Comparison of ENCODE assay signal across 8 cellular contexts in genomic region chr9:127770905-127771569, GRCh38. TPM values are rescaled to one million over a fixed set of nuclear protein-coding genes. Genes with fewer than 3 reads are reported as not detected.
DNase-seq lines count a peak whose midpoint lies in the region; ATAC-seq, FAIRE-seq and TF ChIP-seq lines count a peak whose summit lies in the region.

No MANE protein-coding gene starts in this region.

- peak; percentile 85 for ATAC-seq in HG02840 (IDR thresholded peaks at IDR 0.05; ENCODE audit: low FRiP score, unreplicated experiment)
- peak; percentile 97 for ATAC-seq in left ventricle myocardium superior

- peaks cover 4% of the 10 kb centered on the region for H3K4me1 Mint-ChIP-seq in progenitor cell of endocrine pancreas (ENCODE audit: low read depth)

- DNase-seq in GM12891 (ENCODE audit: insufficient read length, low spot score) (peak; percentile 95), NCI-H1436 (lab: John Stamatoyannopoulos, UW) (peak; percentile 97), T-helper 1 cell (peak; percentile 89 to 99 (median 90)), amygdala (lab: John Stamatoyannopoulos, UW) (peak; percentile 21 to 93 (median 84)), left ventricle myocardium superior (peak; percentile 99), progenitor cell of endocrine pancreas (ENCODE audit: low spot score, unreplicated experiment) (peak; percentile 98), ureter (ENCODE audit: low spot score) (peak; percentile 99)

- peak overlapping the region; percentile 71 for H3K4me3 Mint-ChIP-seq in progenitor cell of endocrine pancreas (ENCODE audit: low read depth)

- H3K9me3 Mint-ChIP-seq in progenitor cell of endocrine pancreas (ENCODE audit: low read depth) = no peaks in the 10 kb centered on the region

- no peaks in the 10 kb centered on the region for H3K36me3 Mint-ChIP-seq in progenitor cell of endocrine pancreas (ENCODE audit: insufficient read depth)

- peaks cover 44% of the 10 kb centered on the region for H3K27me3 Mint-ChIP-seq in progenitor cell of endocrine pancreas

- FAIRE-seq in GM12891 (lab: Jason Lieb, UNC) = peak; percentile 99

- no peak for TF ChIP-seq CTCF in progenitor cell of endocrine pancreas (IDR thresholded peaks at IDR 0.05; ENCODE audit: unreplicated experiment)

- intact Hi-C loops in left ventricle myocardium superior (cut with micrococcal nuclease) = no loop called here

- no peak for TF ChIP-seq POLR2A in GM12891 (IDR thresholded peaks at IDR 0.05; ENCODE audit: low read depth, low read length)

- peak overlapping the region; percentile 77 for H3K27ac Mint-ChIP-seq in progenitor cell of endocrine pancreas

TF ChIP-seq in GM12891, 5 proteins besides CTCF, POLR2A, EP300 and RAD21:
- TF ChIP-seq TAF1 (IDR thresholded peaks at IDR 0.05; ENCODE audit: low read depth, low read length) (no peak), PAX5 (IDR thresholded peaks at IDR 0.05; ENCODE audit: insufficient read depth, low read length, severe bottlenecking) (peak; percentile 3)

RNA-seq across cellular contexts. Expression of gene SH2D3C, which starts 7.4 kb away (rescaled TPM):
- 10.6 TPM for polyA plus RNA-seq in GM12891 (2012; ENCODE audit: low read depth, missing spikeins)
- total RNA-seq in left ventricle myocardium superior (18.3 TPM), progenitor cell of endocrine pancreas (2.0 and 2.6 TPM in 2 replicates), ureter (15.7 TPM)

RNA-seq across cellular contexts. Expression of gene CDK9, which starts 14.8 kb away (rescaled TPM):
- polyA plus RNA-seq in GM12891 (2012; ENCODE audit: low read depth, missing spikeins) = 48.5 TPM
- 48.4 TPM for total RNA-seq in left ventricle myocardium superior
- 90.9 and 100 TPM in 2 replicates for total RNA-seq in progenitor cell of endocrine pancreas
- 81.0 TPM for total RNA-seq in ureter

RNA-seq across cellular contexts. Expression of gene FPGS, which starts 31.6 kb away (rescaled TPM):
- polyA plus RNA-seq in GM12891 (2012; ENCODE audit: low read depth, missing spikeins) = 48.1 TPM
- total RNA-seq in left ventricle myocardium superior = 31.9 TPM
- total RNA-seq in progenitor cell of endocrine pancreas = 75.0 and 78.4 TPM in 2 replicates
- total RNA-seq in ureter = 115 TPM

RNA-seq across cellular contexts. Expression of gene TOR2A, which starts 35.9 kb away (rescaled TPM):
- polyA plus RNA-seq in GM12891 (2012; ENCODE audit: low read depth, missing spikeins) = 6.3 TPM
- total RNA-seq in left ventricle myocardium superior = 3.6 TPM
- total RNA-seq in progenitor cell of endocrine pancreas = 21.8 and 24.2 TPM in 2 replicates
- total RNA-seq in ureter = 9.9 TPM

RNA-seq across cellular contexts. Expression of gene TTC16, which starts 55.2 kb away (rescaled TPM):
- 0.04 TPM for polyA plus RNA-seq in GM12891 (2012; ENCODE audit: low read depth, missing spikeins)
- total RNA-seq in left ventricle myocardium superior = 0.15 TPM
- total RNA-seq in progenitor cell of endocrine pancreas = 0.07 TPM in 1 of 2 replicates, not detected in the other
- total RNA-seq in ureter = 0.34 TPM

Comparison
In these comparisons a context has a peak if more than half of its experiments do, and no peak if none do; other contexts are left out.
1. Peak in every context shown above with its lines: DNase-seq and ATAC-seq.